In genomic region chr6:44078795-44079671, GRCh38 we compare ENCODE assay signal across 9 cellular contexts. TPM values are rescaled to one million over a fixed set of nuclear protein-coding genes. Genes with fewer than 3 reads are reported as not detected.
DNase-seq lines count a peak whose midpoint lies in the region; ATAC-seq and TF ChIP-seq lines count a peak whose summit lies in the region.
"Had no signal": no experiment of that assay in that cellular context is flagged by ENCODE, and none has a peak within 500 bp of the region (broad histone marks: within the 10 kb centered on the region; RNA-seq: fewer than 3 reads in every experiment).

No MANE protein-coding gene starts in this region.

- H3K9me3 Mint-ChIP-seq in activated naive CD4-positive, alpha-beta T cell treated with anti-CD3 and anti-CD28 coated beads for 36 hours = no peaks in the 10 kb centered on the region
- H3K9me3 Mint-ChIP-seq: activated naive CD4-positive, alpha-beta T cell treated with anti-CD3 and anti-CD28 coated beads, Interleukin-2, amount 50 U/mL, for 24 hours had no signal

- POLR2A ChIA-PET in PC-9 (lab: Charles Lee; ENCODE audit: unreplicated experiment) = interaction anchor here (0.5 to 0.7 kb wide), 4 partner anchors 84 to 471 kb away, joined by 3 to 9 read pairs (median 4); no protein-coding TSS in a partner anchor

- CTCF ChIA-PET in PC-9 (lab: Charles Lee) = interaction anchor here (0.5 to 2.0 kb wide), 12 partner anchors 27 to 449 kb away, joined by 3 to 19 read pairs (median 4); partner anchors contain the start of gene VEGFA
- CTCF ChIA-PET in activated naive CD4-positive, alpha-beta T cell treated with anti-CD3 and anti-CD28 coated beads for 36 hours (lab: Charles Lee) = interaction anchor here (0.5 to 4.0 kb wide), 40 partner anchors 8 to 494 kb away, joined by 3 to 45 read pairs (median 4); partner anchors contain the start of genes MAD2L1BP and VEGFA

- H4K20me1 ChIP-seq in PC-9 (ENCODE audit: insufficient read depth) = no peaks in the 10 kb centered on the region

- no TSS peak for BruUV-seq in PC-9 (replicated peaks; lab: Mats Ljungman, UMichigan)

- intact Hi-C loops in PC-9 (cut with micrococcal nuclease; ENCODE audit: unreplicated experiment) (loop anchor here (1.0 to 2.0 kb wide), 7 partner anchors 128 to 572 kb away; no protein-coding TSS in a partner anchor), left ventricle myocardium inferior (cut with micrococcal nuclease) (loop anchor here (2.0 to 10.0 kb wide), 4 partner anchors 124 to 474 kb away; no protein-coding TSS in a partner anchor)
- intact Hi-C loops in activated naive CD4-positive, alpha-beta T cell treated with anti-CD3 and anti-CD28 coated beads for 36 hours (cut with micrococcal nuclease) = loop anchor here (1.0 kb wide), 5 partner anchors 305 to 471 kb away; no protein-coding TSS in a partner anchor

- H3K9me2 ChIP-seq in PC-9 (ENCODE audit: insufficient read depth) = no peaks in the 10 kb centered on the region

- no peaks in the 10 kb centered on the region for H3K36me3 Mint-ChIP-seq in activated naive CD4-positive, alpha-beta T cell treated with anti-CD3 and anti-CD28 coated beads for 36 hours (ENCODE audit: low read depth)
- H3K36me3 Mint-ChIP-seq: activated naive CD4-positive, alpha-beta T cell treated with anti-CD3 and anti-CD28 coated beads, Interleukin-2, amount 50 U/mL, for 24 hours had no signal

- no peak overlapping the region for H2AFZ ChIP-seq in PC-9

- no peaks in the 10 kb centered on the region for H3K9me3 ChIP-seq in PC-9 (ENCODE audit: insufficient read depth, low read depth)
- H3K9me3 ChIP-seq in left ventricle myocardium inferior (replicated peaks) = no peaks in the 10 kb centered on the region

- H3K4me3 ChIP-seq in PC-9 = peak overlapping the region; percentile 16; the same call in 1 of the 2 replicates
- no peak overlapping the region for H3K4me3 ChIP-seq in left ventricle myocardium inferior

- H3K27ac ChIP-seq in PC-9 = peak overlapping the region; percentile 94
- H3K27ac ChIP-seq in left ventricle myocardium inferior (replicated peaks) = no peak overlapping the region

- H3K27me3 Mint-ChIP-seq in activated naive CD4-positive, alpha-beta T cell treated with anti-CD3 and anti-CD28 coated beads for 36 hours (ENCODE audit: low read depth) = peaks cover 3% of the 10 kb centered on the region

- no peak overlapping the region for H3K4me3 Mint-ChIP-seq in activated naive CD4-positive, alpha-beta T cell treated with anti-CD3 and anti-CD28 coated beads for 36 hours
- H3K4me3 Mint-ChIP-seq: activated naive CD4-positive, alpha-beta T cell treated with anti-CD3 and anti-CD28 coated beads, Interleukin-2, amount 50 U/mL, for 24 hours had no signal

- peak overlapping the region; percentile 95 for H3K4me2 ChIP-seq in PC-9

- H3K27ac Mint-ChIP-seq in activated naive CD4-positive, alpha-beta T cell treated with anti-CD3 and anti-CD28 coated beads for 36 hours = no peak overlapping the region
- H3K27ac Mint-ChIP-seq: activated naive CD4-positive, alpha-beta T cell treated with anti-CD3 and anti-CD28 coated beads, Interleukin-2, amount 50 U/mL, for 24 hours had no signal

- TF ChIP-seq CTCF in PC-9 (conservative IDR thresholded peaks at IDR 0.05) = peak; percentile 91
- peak; percentile 96 for TF ChIP-seq CTCF in left ventricle myocardium inferior (IDR thresholded peaks at IDR 0.05; ENCODE audit: borderline replicate concordance)

- H3K79me2 ChIP-seq in PC-9 (ENCODE audit: low read depth) = peaks cover 20% of the 10 kb centered on the region

- peaks cover 7% of the 10 kb centered on the region for H3K4me1 Mint-ChIP-seq in activated naive CD4-positive, alpha-beta T cell treated with anti-CD3 and anti-CD28 coated beads for 36 hours (ENCODE audit: low read depth)

- ATAC-seq in GM21515 (IDR thresholded peaks at IDR 0.05; ENCODE audit: unreplicated experiment) = no peak
- ATAC-seq in GM21367 (IDR thresholded peaks at IDR 0.05; ENCODE audit: unreplicated experiment) = no peak

- H3K27me3 ChIP-seq in PC-9 (ENCODE audit: insufficient read depth, low read depth) (no peaks in the 10 kb centered on the region), left ventricle myocardium inferior (ENCODE audit: low read depth) (no peaks in the 10 kb centered on the region)

- peaks cover 52% of the 10 kb centered on the region for H3K4me1 ChIP-seq in PC-9 (replicated peaks; ENCODE audit: insufficient read depth)
- peaks cover 58% of the 10 kb centered on the region for H3K4me1 ChIP-seq in left ventricle myocardium inferior

- peaks cover 48% of the 10 kb centered on the region for H3F3A ChIP-seq in PC-9 (ENCODE audit: insufficient read depth, low read depth)

- DNase-seq in GM03348 (ENCODE audit: low spot score) (peak; percentile 84), PC-9 (peak; percentile 66 to 79), left ventricle myocardium inferior (peak; percentile 46), NCI-H2107 treated with DMSO at 0.1 percent for 48 hours (lab: John Stamatoyannopoulos, UW; ENCODE audit: unreplicated experiment) (no peak)
- DNase-seq in activated naive CD4-positive, alpha-beta T cell treated with anti-CD3 and anti-CD28 coated beads for 36 hours = peak; percentile 86
- peak; percentile 62 for DNase-seq in stimulated activated CD4-positive, alpha-beta T cell treated with anti-CD3 and anti-CD28 coated beads, Interleukin-12 subunit alpha, Interleukin-12 subunit beta, amount 100 ng/mL, for 4 hours

- H3K36me3 ChIP-seq in PC-9 (ENCODE audit: low read depth) = 0 out of 2 replicates have a peak, but pooled peaks cover 8% of the 10 kb centered on the region
- H3K36me3 ChIP-seq in left ventricle myocardium inferior = no peaks in the 10 kb centered on the region

RNA-seq across cellular contexts. Expression of gene MRPL14, which starts 48.2 kb away (rescaled TPM):
- total RNA-seq in PC-9 (2021) (96.3 and 97.9 TPM in 2 replicates), left ventricle myocardium inferior (36.8 TPM)
- total RNA-seq in activated naive CD4-positive, alpha-beta T cell treated with anti-CD3 and anti-CD28 coated beads for 36 hours = 10 to 100 TPM; 40.9 to 41.0 TPM

RNA-seq across cellular contexts. Expression of gene TMEM63B, which starts 48.3 kb away (rescaled TPM):
- total RNA-seq in PC-9 (2021) = 36.1 and 38.5 TPM in 2 replicates
- total RNA-seq in activated naive CD4-positive, alpha-beta T cell treated with anti-CD3 and anti-CD28 coated beads for 36 hours = 1 to 10 TPM; 7.8 to 8.3 TPM
- 37.2 TPM for total RNA-seq in left ventricle myocardium inferior
